ENCODE assay signal across 25 cellular contexts in the genomic region with DNA sequence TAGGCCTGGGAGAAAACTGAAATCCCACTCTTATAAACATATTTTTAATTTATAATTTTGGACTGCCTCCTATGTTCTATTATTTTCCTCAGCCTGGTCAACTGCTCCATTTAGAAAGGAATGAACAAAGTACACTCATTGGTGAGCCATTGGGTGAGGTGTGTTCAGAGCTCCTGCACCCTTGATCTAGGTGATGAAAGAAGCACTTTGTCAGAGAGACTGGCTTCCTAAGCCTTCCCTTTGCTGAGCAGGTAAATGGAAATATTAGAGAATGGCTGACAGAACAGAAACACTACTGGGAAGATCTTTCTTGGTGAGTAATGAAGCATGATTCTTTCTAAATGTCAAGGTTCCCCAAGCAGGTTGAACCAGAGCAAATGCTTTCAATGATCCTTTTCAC. TPM values are rescaled to one million over a fixed set of nuclear protein-coding genes. Genes with fewer than 3 reads are reported as not detected.
A peak's percentile ranks its signal among the peaks of the same experiment; 100 is the strongest.
DNase-seq lines count a peak whose midpoint lies in the region; ATAC-seq and TF ChIP-seq lines count a peak whose summit lies in the region.
"Had no signal": no experiment of that assay in that cellular context is flagged by ENCODE, and none has a peak within 500 bp of the region (broad histone marks: within the 10 kb centered on the region; RNA-seq: fewer than 3 reads in every experiment).

No MANE protein-coding gene starts in this region.

- H3K27ac ChIP-seq in VCaP, result peak overlapping the region; percentile 76
- H3K27ac ChIP-seq in heart right ventricle, result no peak overlapping the region
- H3K27ac ChIP-seq: BLaER1 had no signal

- H3K36me3 ChIP-seq in heart right ventricle, result no peaks in the 10 kb centered on the region
- H3K36me3 ChIP-seq: BE2C, BLaER1 had no signal

- peaks cover 29% of the 10 kb centered on the region for H3K4me1 Mint-ChIP-seq in stimulated activated memory B cell treated with anti-CD40 and anti-IgM and Interleukin-4, amounts not matched to agents 10 μg/mL and 1 μg/mL and 100 μg/mL, for 72 hours
- H3K4me1 Mint-ChIP-seq: CD14-positive monocyte; CD4-positive, alpha-beta memory T cell; CD4-positive, CD25-positive, alpha-beta regulatory T cell; CD8-positive, alpha-beta memory T cell had no signal

- no peak for TF ChIP-seq CTCF in VCaP (conservative IDR thresholded peaks at IDR 0.05)
- no peak for TF ChIP-seq CTCF in epithelial cell of esophagus (IDR thresholded peaks at IDR 0.05; ENCODE audit: insufficient read depth, low read depth, low read length, missing control alignments)
- no peak for TF ChIP-seq CTCF in heart right ventricle (IDR thresholded peaks at IDR 0.05)

- peak overlapping the region; percentile 34 for H3K27ac Mint-ChIP-seq in stimulated activated memory B cell treated with anti-CD40 and anti-IgM and Interleukin-4, amounts not matched to agents 10 μg/mL and 1 μg/mL and 100 μg/mL, for 72 hours
- H3K27ac Mint-ChIP-seq: CD14-positive monocyte; CD4-positive, alpha-beta memory T cell; CD4-positive, CD25-positive, alpha-beta regulatory T cell; CD8-positive, alpha-beta memory T cell had no signal

- intact Hi-C loops in heart right ventricle (cut with DNase I), result no loop called here

- peaks cover 0 to 8% (median 0%) of the 10 kb centered on the region in 11 donors for H3K9me3 ChIP-seq in heart right ventricle
- H3K9me3 ChIP-seq: BE2C, BLaER1 had no signal

- H3K27me3 Mint-ChIP-seq in stimulated activated memory B cell treated with anti-CD40 and anti-IgM and Interleukin-4, amounts not matched to agents 10 μg/mL and 1 μg/mL and 100 μg/mL, for 72 hours, result no peaks in the 10 kb centered on the region
- H3K27me3 Mint-ChIP-seq: CD4-positive, alpha-beta memory T cell; CD4-positive, CD25-positive, alpha-beta regulatory T cell; CD8-positive, alpha-beta memory T cell had no signal

- no peaks in the 10 kb centered on the region for H3K9me3 Mint-ChIP-seq in stimulated activated memory B cell treated with anti-CD40 and anti-IgM and Interleukin-4, amounts not matched to agents 10 μg/mL and 1 μg/mL and 100 μg/mL, for 72 hours

- no peak overlapping the region for H3K4me3 ChIP-seq in epithelial cell of esophagus (ENCODE audit: low read length)
- no peak overlapping the region for H3K4me3 ChIP-seq in heart right ventricle
- H3K4me3 ChIP-seq: BLaER1, GM12878 had no signal

- ATAC-seq in stimulated activated memory B cell treated with anti-CD40 and anti-IgM and Interleukin-4, amounts not matched to agents 10 μg/mL and 1 μg/mL and 100 μg/mL, for 72 hours, result no peak
- no peak for ATAC-seq in heart right ventricle
- ATAC-seq: GM12878 had no signal

- H3K4me3 Mint-ChIP-seq in stimulated activated memory B cell treated with anti-CD40 and anti-IgM and Interleukin-4, amounts not matched to agents 10 μg/mL and 1 μg/mL and 100 μg/mL, for 72 hours, result no peak overlapping the region
- H3K4me3 Mint-ChIP-seq: CD14-positive monocyte; CD4-positive, alpha-beta memory T cell; CD4-positive, CD25-positive, alpha-beta regulatory T cell; CD8-positive, alpha-beta memory T cell had no signal

- H3K4me1 ChIP-seq in heart right ventricle, result peaks cover 0 to 21% (median 0%) of the 10 kb centered on the region in 9 donors
- H3K4me1 ChIP-seq: BLaER1 had no signal

- H3K36me3 Mint-ChIP-seq in stimulated activated memory B cell treated with anti-CD40 and anti-IgM and Interleukin-4, amounts not matched to agents 10 μg/mL and 1 μg/mL and 100 μg/mL, for 72 hours, result no peaks in the 10 kb centered on the region
- H3K36me3 Mint-ChIP-seq: CD14-positive monocyte; CD4-positive, alpha-beta memory T cell; CD4-positive, CD25-positive, alpha-beta regulatory T cell; CD8-positive, alpha-beta memory T cell had no signal

- DNase-seq in epithelial cell of esophagus (ENCODE audit: low read depth) (peak; percentile 73), midbrain (lab: John Stamatoyannopoulos, UW) (no peak), heart right ventricle (no peak), NCI-H146 (lab: John Stamatoyannopoulos, UW) (no peak), NCI-H1105 treated with DMSO at 0.1 percent for 48 hours (lab: John Stamatoyannopoulos, UW) (no peak)
- DNase-seq: 8988T; ACHN; BE2C; C1 segment of cervical spinal cord; CD4-positive, alpha-beta memory T cell; CD4-positive, CD25-positive, alpha-beta regulatory T cell; CD8-positive, alpha-beta memory T cell; COR-L47; DMS 273 treated with DMSO at 0.1 percent for 48 hours; DMS153; DMS53; DMS79; DND-41; EL; GDM1 had no signal

- no peaks in the 10 kb centered on the region for H3K27me3 ChIP-seq in heart right ventricle
- H3K27me3 ChIP-seq: BE2C, BLaER1 had no signal

RNA-seq across cellular contexts. Expression of gene ARHGAP24, which starts 19.0 kb away (rescaled TPM):
- 10 to 100 TPM; 13.7 to 35.5 (median 25.0) TPM for total RNA-seq in heart right ventricle
- polyA plus RNA-seq in heart right ventricle, result 10 to 100 TPM in 1 of 2 donors, 1 to 10 TPM in 1; 6.7 to 16.8 TPM
- total RNA-seq: CD4-positive, alpha-beta memory T cell; CD4-positive, CD25-positive, alpha-beta regulatory T cell; CD8-positive, alpha-beta memory T cell had no signal
- polyA plus RNA-seq: CD8-positive, alpha-beta memory T cell had no signal
